In the genomic region with DNA sequence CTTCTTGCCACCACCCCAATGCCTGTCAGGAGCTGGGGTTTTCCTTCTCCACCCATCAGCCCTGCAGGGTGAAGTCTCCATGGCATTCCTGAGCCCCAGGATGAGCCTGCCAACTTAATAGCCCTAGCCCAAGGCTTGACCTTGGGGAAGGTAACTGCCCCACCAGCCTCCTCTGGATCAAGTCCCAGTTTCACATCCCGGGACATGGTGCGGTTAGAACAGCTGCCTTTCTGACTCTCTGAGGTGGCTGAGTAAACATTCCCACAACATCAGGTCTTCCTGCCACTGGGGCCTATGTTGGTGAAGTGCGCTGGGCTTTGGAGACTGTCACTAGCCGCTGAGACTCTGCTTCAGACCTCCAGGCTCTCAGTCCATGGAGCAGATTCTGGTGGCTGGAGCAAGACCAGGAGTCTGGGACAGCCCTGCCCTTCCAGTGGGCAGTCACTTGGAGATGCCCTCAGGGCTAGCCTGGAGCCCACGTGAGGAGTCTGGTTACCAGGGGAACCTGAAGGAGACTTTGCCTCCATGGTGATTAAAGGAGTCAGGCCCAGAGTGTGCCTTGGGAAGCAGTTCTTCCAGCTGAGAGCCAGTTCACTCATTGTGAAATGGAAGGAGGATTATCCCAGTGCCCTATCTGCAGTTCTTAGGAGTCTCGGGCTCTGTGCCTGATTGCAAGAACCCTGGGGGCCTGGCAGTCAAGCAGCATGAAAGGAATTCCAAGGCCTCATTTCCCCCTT, we compare ENCODE assay signal across 11 cellular contexts. TPM values are rescaled to one million over a fixed set of nuclear protein-coding genes. Genes with fewer than 3 reads are reported as not detected.
A peak's percentile ranks its signal among the peaks of the same experiment; 100 is the strongest.
DNase-seq lines count a peak whose midpoint lies in the region; ATAC-seq and TF ChIP-seq lines count a peak whose summit lies in the region.
"Had no signal": no experiment of that assay in that cellular context is flagged by ENCODE, and none has a peak within 500 bp of the region (broad histone marks: within the 10 kb centered on the region; RNA-seq: fewer than 3 reads in every experiment).

No MANE protein-coding gene starts in this region.

- DNase-seq in Calu3 = peak; percentile 16
- DNase-seq in NCI-H510A treated with DMSO at 0.1 percent for 48 hours (lab: John Stamatoyannopoulos, UW) = peak; percentile 16
- peak; percentile 66 for DNase-seq in mesendoderm
- no peak for DNase-seq in activated T-cell treated with anti-CD3 and anti-CD28 coated beads, Interleukin-2, amount 50 U/mL, for 72 hours
- DNase-seq in ovary = no peak
- DNase-seq in activated T-helper 1 cell treated with anti-CD3 and anti-CD28 coated beads, Interleukin-12 subunit alpha, Interleukin-12 subunit beta, Interleukin-2, Interleukin-4 antibody, amounts not matched to agents 30 ng/mL and 10 ng/mL and 1 ng/mL, durations not matched to agents 14 hours and 24 hours and 36 hours (ENCODE audit: low spot score) = no peak
- DNase-seq in MM.1S = no peak
- DNase-seq: activated T-cell treated with anti-CD3 and anti-CD28 coated beads, Interleukin-2, amount 50 U/mL, for 1 hour; NCI-H526 treated with DMSO at 0.1 percent for 48 hours; T1000 had no signal

- no peak overlapping the region for H2BK5ac ChIP-seq in mesendoderm (ENCODE audit: low read length)

- H3K9ac ChIP-seq in mesendoderm (ENCODE audit: low read length) (no peak overlapping the region), MM.1S (ENCODE audit: low read length) (no peak overlapping the region)

- intact Hi-C loops in Calu3 (cut with micrococcal nuclease; ENCODE audit: unreplicated experiment) = no loop called here
- intact Hi-C loops in ovary (cut with DNase I) = no loop called here
- intact Hi-C loops in activated T-helper 1 cell treated with anti-CD3 and anti-CD28 coated beads, Interleukin-12 subunit alpha, Interleukin-12 subunit beta, Interleukin-2, Interleukin-4 antibody, amounts not matched to agents 30 ng/mL and 10 ng/mL and 1 ng/mL, durations not matched to agents 14 hours and 24 hours and 36 hours (cut with micrococcal nuclease) = no loop called here

- TF ChIP-seq CTCF in Calu3 (IDR thresholded peaks at IDR 0.05; ENCODE audit: unreplicated experiment) (no peak), ovary (IDR thresholded peaks at IDR 0.05) (no peak), MM.1S (IDR thresholded peaks at IDR 0.05; ENCODE audit: low read length) (no peak)

- no peak overlapping the region for H4K8ac ChIP-seq in mesendoderm (ENCODE audit: low read depth, low read length)

- H3K4me1 ChIP-seq in ectodermal cell (ENCODE audit: control insufficient read depth, insufficient read depth, low read length) (peaks cover 25% of the 10 kb centered on the region), mesendoderm (ENCODE audit: control insufficient read depth, low read depth, low read length) (peaks cover 2% of the 10 kb centered on the region), ovary (ENCODE audit: insufficient read depth) (peaks cover 5% of the 10 kb centered on the region), MM.1S (ENCODE audit: low read length) (no peaks in the 10 kb centered on the region)

- WGBS in ectodermal cell, 2 experiments = 67 to 73% methylated on average over 6 of the region's 6 CpGs
- no CpG with 5 or more reads among the region's 6 CpGs for WGBS in mesendoderm (ENCODE audit: extremely low coverage, insufficient coverage, low lambda C conversion rate)
- 67 to 88% (median 80%) methylated on average over 6 of the region's 6 CpGs for WGBS in ovary, 3 donors

- ATAC-seq in activated T-cell treated with anti-CD3 and anti-CD28 coated beads, Interleukin-2, amount 50 U/mL, for 72 hours (replicated peaks in 1 of 2) = no peak

- H3K4me1 Mint-ChIP-seq in Calu3 (ENCODE audit: low read depth, unreplicated experiment) = peaks cover 12% of the 10 kb centered on the region
- peaks cover 6% of the 10 kb centered on the region for H3K4me1 Mint-ChIP-seq in activated T-cell treated with anti-CD3 and anti-CD28 coated beads, Interleukin-2, amount 50 U/mL, for 72 hours (ENCODE audit: low read depth)
- peaks cover 5% of the 10 kb centered on the region for H3K4me1 Mint-ChIP-seq in activated T-helper 1 cell treated with anti-CD3 and anti-CD28 coated beads, Interleukin-12 subunit alpha, Interleukin-12 subunit beta, Interleukin-2, Interleukin-4 antibody, amounts not matched to agents 30 ng/mL and 10 ng/mL and 1 ng/mL, durations not matched to agents 14 hours and 24 hours and 36 hours (ENCODE audit: low read depth)

- H3K79me1 ChIP-seq in mesendoderm (ENCODE audit: low read length) = no peaks in the 10 kb centered on the region

- CTCF ChIA-PET in Calu3 (lab: Charles Lee) = interaction anchor here (0.6 to 1.2 kb wide), 2 partner anchors 17 to 478 kb away, joined by 3 to 5 read pairs; no protein-coding TSS in a partner anchor

- H2BK120ac ChIP-seq in mesendoderm (ENCODE audit: low read depth, low read length) = no peak overlapping the region

- H3K27ac ChIP-seq in ectodermal cell (ENCODE audit: insufficient read depth, low read depth, low read length, poor library complexity, severe bottlenecking) = peak overlapping the region; percentile 67
- no peak overlapping the region for H3K27ac ChIP-seq in mesendoderm (ENCODE audit: low read depth, low read length)
- H3K27ac ChIP-seq in ovary = no peak overlapping the region
- no peak overlapping the region for H3K27ac ChIP-seq in MM.1S (ENCODE audit: low read length)

- no peak overlapping the region for H4K5ac ChIP-seq in mesendoderm (ENCODE audit: low read length)

- no peaks in the 10 kb centered on the region for H3K9me2 ChIP-seq in MM.1S (replicated peaks; ENCODE audit: insufficient read depth, low read length)

- H3K56ac ChIP-seq in mesendoderm (ENCODE audit: low read length) = peak overlapping the region; percentile 15

- H3K4me3 ChIP-seq in ectodermal cell (ENCODE audit: insufficient read depth, low read depth, low read length) (no peak overlapping the region), mesendoderm (ENCODE audit: low read length) (no peak overlapping the region), ovary (no peak overlapping the region), MM.1S (ENCODE audit: low read length) (no peak overlapping the region)

- H3K36me3 ChIP-seq in ectodermal cell (ENCODE audit: control insufficient read depth, insufficient read depth, low read length) (no peaks in the 10 kb centered on the region), mesendoderm (ENCODE audit: control insufficient read depth, insufficient read depth, low read length) (no peaks in the 10 kb centered on the region), ovary (no peaks in the 10 kb centered on the region), MM.1S (replicated peaks; ENCODE audit: insufficient read depth, low read length) (no peaks in the 10 kb centered on the region)

- H2AFZ ChIP-seq in MM.1S (ENCODE audit: low read length) = no peak overlapping the region

- H3K79me2 ChIP-seq in mesendoderm (ENCODE audit: control insufficient read depth, insufficient read depth, low read length) = no peaks in the 10 kb centered on the region
- no peaks in the 10 kb centered on the region for H3K79me2 ChIP-seq in MM.1S (ENCODE audit: low read length)

- H3K36me3 Mint-ChIP-seq in Calu3 (ENCODE audit: insufficient read depth, unreplicated experiment) = peaks cover 4% of the 10 kb centered on the region
- peaks cover 0 to 1% of the 10 kb centered on the region in 2 donors for H3K36me3 Mint-ChIP-seq in activated T-cell treated with anti-CD3 and anti-CD28 coated beads, Interleukin-2, amount 50 U/mL, for 72 hours (ENCODE audit: insufficient read depth in 2 of 2)
- no peaks in the 10 kb centered on the region for H3K36me3 Mint-ChIP-seq in activated T-helper 1 cell treated with anti-CD3 and anti-CD28 coated beads, Interleukin-12 subunit alpha, Interleukin-12 subunit beta, Interleukin-2, Interleukin-4 antibody, amounts not matched to agents 30 ng/mL and 10 ng/mL and 1 ng/mL, durations not matched to agents 14 hours and 24 hours and 36 hours (ENCODE audit: low read depth)

- H3K4me3 Mint-ChIP-seq in Calu3 (ENCODE audit: low read depth, unreplicated experiment) = no peak overlapping the region
- H3K4me3 Mint-ChIP-seq in activated T-cell treated with anti-CD3 and anti-CD28 coated beads, Interleukin-2, amount 50 U/mL, for 72 hours = no peak overlapping the region
- H3K4me3 Mint-ChIP-seq in activated T-helper 1 cell treated with anti-CD3 and anti-CD28 coated beads, Interleukin-12 subunit alpha, Interleukin-12 subunit beta, Interleukin-2, Interleukin-4 antibody, amounts not matched to agents 30 ng/mL and 10 ng/mL and 1 ng/mL, durations not matched to agents 14 hours and 24 hours and 36 hours = no peak overlapping the region

- no peak overlapping the region for H3K4me2 ChIP-seq in mesendoderm (ENCODE audit: low read length)
- H3K4me2 ChIP-seq in MM.1S (ENCODE audit: low read depth, low read length) = no peak overlapping the region

- no peak overlapping the region for H2BK15ac ChIP-seq in mesendoderm (replicated peaks; ENCODE audit: low read depth)

- no peaks in the 10 kb centered on the region for H3K9me3 Mint-ChIP-seq in Calu3 (ENCODE audit: low read depth, unreplicated experiment)
- H3K9me3 Mint-ChIP-seq in activated T-cell treated with anti-CD3 and anti-CD28 coated beads, Interleukin-2, amount 50 U/mL, for 72 hours = no peaks in the 10 kb centered on the region
- H3K9me3 Mint-ChIP-seq in activated T-helper 1 cell treated with anti-CD3 and anti-CD28 coated beads, Interleukin-12 subunit alpha, Interleukin-12 subunit beta, Interleukin-2, Interleukin-4 antibody, amounts not matched to agents 30 ng/mL and 10 ng/mL and 1 ng/mL, durations not matched to agents 14 hours and 24 hours and 36 hours = no peaks in the 10 kb centered on the region

- no peak overlapping the region for H3K27ac Mint-ChIP-seq in Calu3 (ENCODE audit: unreplicated experiment)
- no peak overlapping the region for H3K27ac Mint-ChIP-seq in activated T-cell treated with anti-CD3 and anti-CD28 coated beads, Interleukin-2, amount 50 U/mL, for 72 hours
- H3K27ac Mint-ChIP-seq in activated T-helper 1 cell treated with anti-CD3 and anti-CD28 coated beads, Interleukin-12 subunit alpha, Interleukin-12 subunit beta, Interleukin-2, Interleukin-4 antibody, amounts not matched to agents 30 ng/mL and 10 ng/mL and 1 ng/mL, durations not matched to agents 14 hours and 24 hours and 36 hours = no peak overlapping the region

- H3K9me3 ChIP-seq in ectodermal cell (ENCODE audit: control insufficient read depth, low read length) (no peaks in the 10 kb centered on the region), ovary (no peaks in the 10 kb centered on the region), MM.1S (replicated peaks; ENCODE audit: insufficient read depth, low read length) (no peaks in the 10 kb centered on the region)

- BruUV-seq in Calu3 (replicated peaks; lab: Mats Ljungman, UMichigan) = no TSS peak

- no peaks in the 10 kb centered on the region for H3K27me3 Mint-ChIP-seq in Calu3 (ENCODE audit: unreplicated experiment)
- peaks cover 29% of the 10 kb centered on the region for H3K27me3 Mint-ChIP-seq in activated T-cell treated with anti-CD3 and anti-CD28 coated beads, Interleukin-2, amount 50 U/mL, for 72 hours (ENCODE audit: low read depth)
- H3K27me3 Mint-ChIP-seq in activated T-helper 1 cell treated with anti-CD3 and anti-CD28 coated beads, Interleukin-12 subunit alpha, Interleukin-12 subunit beta, Interleukin-2, Interleukin-4 antibody, amounts not matched to agents 30 ng/mL and 10 ng/mL and 1 ng/mL, durations not matched to agents 14 hours and 24 hours and 36 hours (ENCODE audit: insufficient read depth) = peaks cover 3% of the 10 kb centered on the region

- TF ChIP-seq EP300 in ovary (IDR thresholded peaks at IDR 0.05) = no peak

- H3K4ac ChIP-seq in mesendoderm (ENCODE audit: low read depth, low read length) = no peak overlapping the region

- H3K27me3 ChIP-seq in ectodermal cell (ENCODE audit: control insufficient read depth, insufficient read depth, low read length, poor library complexity, severe bottlenecking) (no peaks in the 10 kb centered on the region), mesendoderm (ENCODE audit: insufficient read depth, low read length, poor library complexity) (no peaks in the 10 kb centered on the region), ovary (no peaks in the 10 kb centered on the region), MM.1S (replicated peaks; ENCODE audit: insufficient read depth, low read length) (no peaks in the 10 kb centered on the region)

- H3F3A ChIP-seq in MM.1S (ENCODE audit: insufficient read depth, low read length) = no peaks in the 10 kb centered on the region

- H4K20me1 ChIP-seq in MM.1S (ENCODE audit: insufficient read depth, low read length) = no peaks in the 10 kb centered on the region

- no peak overlapping the region for H3K18ac ChIP-seq in mesendoderm (ENCODE audit: low read length)

- no peak for TF ChIP-seq POLR2A in ovary (IDR thresholded peaks at IDR 0.05)

- peak overlapping the region; percentile 45 for H2AK5ac ChIP-seq in mesendoderm (ENCODE audit: low read length)

- no peak overlapping the region for H3K23ac ChIP-seq in mesendoderm (ENCODE audit: low read length)

RNA-seq across cellular contexts. Expression of gene SMIM20, which starts 56.8 kb away (rescaled TPM):
- total RNA-seq in Calu3 (2022) = 21.0 and 23.2 TPM in 2 replicates
- polyA plus RNA-seq in ectodermal cell (2013, experiment 1 of 4) = 58.2 TPM
- polyA plus RNA-seq in ectodermal cell (2013, experiment 2 of 4) = 49.8 TPM
- 62.3 TPM for polyA plus RNA-seq in ectodermal cell (2013, experiment 3 of 4)
- 67.2 TPM for polyA plus RNA-seq in ectodermal cell (2013, experiment 4 of 4)
- polyA plus RNA-seq in mesendoderm (2013, experiment 1 of 2) = 28.3 TPM
- 28.3 TPM for polyA plus RNA-seq in mesendoderm (2013, experiment 2 of 2)
- total RNA-seq in activated T-cell treated with anti-CD3 and anti-CD28 coated beads, Interleukin-2, amount 50 U/mL, for 72 hours = 10 to 100 TPM; 24.1 to 33.9 TPM
- total RNA-seq in ovary = 10 to 100 TPM; 25.4 to 36.8 (median 28.6) TPM
- polyA plus RNA-seq in ovary = 10 to 100 TPM; 38.5 to 46.9 TPM
- 19.2 and 21.5 TPM in 2 replicates for total RNA-seq in activated T-helper 1 cell treated with anti-CD3 and anti-CD28 coated beads, Interleukin-12 subunit alpha, Interleukin-12 subunit beta, Interleukin-2, Interleukin-4 antibody, amounts not matched to agents 30 ng/mL and 10 ng/mL and 1 ng/mL, durations not matched to agents 14 hours and 24 hours and 36 hours

Comparison
In these comparisons a context has a peak if more than half of its experiments do, and no peak if none do; other contexts are left out.
1. DNase-seq: peak in Calu3 (single experiment), NCI-H510A treated with DMSO at 0.1 percent for 48 hours (single experiment) and mesendoderm (single experiment); none in activated T-cell treated with anti-CD3 and anti-CD28 coated beads, Interleukin-2, amount 50 U/mL, for 72 hours (0 of 2), ovary (0 of 5), activated T-helper 1 cell treated with anti-CD3 and anti-CD28 coated beads, Interleukin-12 subunit alpha, Interleukin-12 subunit beta, Interleukin-2, Interleukin-4 antibody, amounts not matched to agents 30 ng/mL and 10 ng/mL and 1 ng/mL, durations not matched to agents 14 hours and 24 hours and 36 hours (single experiment) and MM.1S (single experiment).